Comparison of ENCODE assay signal across 9 cellular contexts in the genomic region with DNA sequence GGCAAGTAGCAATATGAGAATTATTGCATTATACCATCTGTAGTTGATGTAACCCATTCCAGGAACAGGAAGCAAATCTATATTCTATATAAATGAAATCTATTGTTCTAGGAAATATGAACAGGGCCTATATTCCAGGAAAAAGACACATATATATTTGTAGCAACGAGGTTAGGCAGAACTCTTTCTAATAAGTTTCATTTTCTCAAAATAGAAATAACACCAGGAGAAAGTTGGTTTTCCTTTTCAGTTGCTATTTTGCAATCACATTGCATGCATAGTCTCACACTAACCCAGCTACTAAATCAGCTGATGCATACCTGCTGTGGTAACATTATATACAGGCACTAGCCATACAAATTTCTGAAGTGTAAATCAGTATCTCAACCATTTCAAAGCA. TPM values are rescaled to one million over a fixed set of nuclear protein-coding genes. Genes with fewer than 3 reads are reported as not detected.
A peak's percentile ranks its signal among the peaks of the same experiment; 100 is the strongest.
DNase-seq lines count a peak whose midpoint lies in the region; ATAC-seq and TF ChIP-seq lines count a peak whose summit lies in the region.
"Had no signal": no experiment of that assay in that cellular context is flagged by ENCODE, and none has a peak within 500 bp of the region (broad histone marks: within the 10 kb centered on the region; RNA-seq: fewer than 3 reads in every experiment).

No MANE protein-coding gene starts in this region.

- no peaks in the 10 kb centered on the region for H3K36me3 ChIP-seq in DND-41 (ENCODE audit: insufficient read depth, low read length)
- H3K36me3 ChIP-seq in KMS-11 (ENCODE audit: insufficient read depth), result no peaks in the 10 kb centered on the region

- intact Hi-C loops in dorsolateral prefrontal cortex (cut with DNase I), result loop anchor here in 1 of 2 donors (10.0 kb wide), 1 partner anchor 269 kb away; no protein-coding TSS in a partner anchor

- DNase-seq in DND-41 (no peak), dorsolateral prefrontal cortex (no peak), pons (ENCODE audit: low spot score) (peak; percentile 25), NCI-H524 treated with DMSO at 0.1 percent for 48 hours (lab: John Stamatoyannopoulos, UW) (no peak), NK-92 (lab: John Stamatoyannopoulos, UW; ENCODE audit: unreplicated experiment) (no peak), iPS-NIHi11 (ENCODE audit: low spot score) (no peak)
- DNase-seq: activated T-cell treated with anti-CD3 and anti-CD28 coated beads, Interleukin-2, amount 50 U/mL, for 1 hour had no signal

- H3K4me1 ChIP-seq in DND-41 (ENCODE audit: insufficient read depth, low read length), result peaks cover 13% of the 10 kb centered on the region
- H3K4me1 ChIP-seq in KMS-11 (ENCODE audit: low read depth, poor library complexity, severe bottlenecking), result peaks cover 21% of the 10 kb centered on the region

- no peak overlapping the region for H3K4me2 ChIP-seq in DND-41 (ENCODE audit: insufficient read depth, low read length)
- H3K4me2 ChIP-seq in KMS-11, result peak overlapping the region; percentile 65

- H3K79me2 ChIP-seq in DND-41 (ENCODE audit: insufficient read depth, low read length) (no peaks in the 10 kb centered on the region), KMS-11 (ENCODE audit: insufficient read depth, low read depth) (no peaks in the 10 kb centered on the region)

- no peak overlapping the region for H3K9ac ChIP-seq in DND-41 (ENCODE audit: low read depth, low read length)
- no peak overlapping the region for H3K9ac ChIP-seq in KMS-11

- no peaks in the 10 kb centered on the region for H3K9me3 ChIP-seq in DND-41 (ENCODE audit: insufficient read depth, low read length, severe bottlenecking)

- H3K27ac ChIP-seq in DND-41 (ENCODE audit: low read length) (no peak overlapping the region), KMS-11 (no peak overlapping the region), dorsolateral prefrontal cortex (peak overlapping the region in 42 of 59 donors; percentile 0 to 98 (median 52))

- H3K4me3 ChIP-seq in DND-41 (ENCODE audit: low read depth in 1 of 2, low read length in 2 of 2) (no peak overlapping the region), KMS-11 (IDR thresholded peaks at IDR 0.05; ENCODE audit: insufficient read depth, low read depth, low read length) (no peak overlapping the region), dorsolateral prefrontal cortex (no peak overlapping the region)

- H4K20me1 ChIP-seq in DND-41 (ENCODE audit: insufficient read depth, low read length) (no peaks in the 10 kb centered on the region), KMS-11 (ENCODE audit: insufficient read depth) (no peaks in the 10 kb centered on the region)

- ATAC-seq in DND-41 (ENCODE audit: insufficient read depth, low read depth) (peak; percentile 58; the same call in 2 of the 3 replicates), GM21528 (IDR thresholded peaks at IDR 0.05; ENCODE audit: low FRiP score, unreplicated experiment) (no peak)

- TF ChIP-seq CTCF in DND-41 (IDR thresholded peaks at IDR 0.05; ENCODE audit: borderline replicate concordance, extremely low read depth, low read length, poor library complexity, severe bottlenecking), result no peak
- TF ChIP-seq CTCF in KMS-11 (conservative IDR thresholded peaks at IDR 0.05; ENCODE audit: low read depth, low read length), result no peak
- TF ChIP-seq CTCF in dorsolateral prefrontal cortex (IDR thresholded peaks at IDR 0.05 in 54 of 56, conservative IDR thresholded peaks at IDR 0.05 in 2 of 56; ENCODE audit: low read depth in 1 of 56, partially characterized antibody in 56 of 56), result no peak

- H2AFZ ChIP-seq in DND-41 (ENCODE audit: low read depth, low read length) (no peak overlapping the region), KMS-11 (ENCODE audit: low read depth) (no peak overlapping the region)

- H3K27me3 ChIP-seq in DND-41 (ENCODE audit: insufficient read depth, low read length, poor library complexity), result no peaks in the 10 kb centered on the region
- no peaks in the 10 kb centered on the region for H3K27me3 ChIP-seq in KMS-11 (ENCODE audit: insufficient read depth, low read depth)
- H3K27me3 ChIP-seq in dorsolateral prefrontal cortex, result no peaks in the 10 kb centered on the region

RNA-seq across cellular contexts. Expression of gene IFIT2, which starts 6.2 kb away (rescaled TPM):
- 10 to 100 TPM in 108 of 120 experiments, 1 to 10 TPM in 12; 7.7 to 52.2 (median 13.2) TPM for total RNA-seq in dorsolateral prefrontal cortex

RNA-seq across cellular contexts. Expression of gene IFIT3, which starts 32.2 kb away (rescaled TPM):
- total RNA-seq in dorsolateral prefrontal cortex, result 100 to 1,000 TPM in 3 of 120 experiments, 10 to 100 TPM in 113, 1 to 10 TPM in 4; 8.6 to 195 (median 16.5) TPM

RNA-seq across cellular contexts. Expression of gene LIPA, which starts 44.0 kb away (rescaled TPM):
- 100 to 1,000 TPM in 33 of 120 experiments, 10 to 100 TPM in 87; 39.5 to 269 (median 82.3) TPM for total RNA-seq in dorsolateral prefrontal cortex

Comparison
In these comparisons a context has a peak if more than half of its experiments do, and no peak if none do; other contexts are left out.
1. H3K27ac ChIP-seq: peak in dorsolateral prefrontal cortex (42 of 59); none in DND-41 (single experiment) and KMS-11 (single experiment).